ENCODE assay signal across 8 cellular contexts in genomic region chr12:22459872-22460490, GRCh38.
DNase-seq lines count a peak whose midpoint lies in the region; ATAC-seq, FAIRE-seq and TF ChIP-seq lines count a peak whose summit lies in the region.

No MANE protein-coding gene starts in this region.

- no peak for TF ChIP-seq POLR2A in A549 (IDR thresholded peaks at IDR 0.05; ENCODE audit: low read length)

- POLR2A ChIA-PET in A549 (lab: Yijun Ruan, JAX) (interaction anchor here (0.7 kb wide), 1 partner anchor 85 kb away, joined by 3 read pairs; the partner anchor contains the start of gene C2CD5), GM10248 (lab: Yijun Ruan, JAX) (no interaction called here)

- H3K9me3 Mint-ChIP-seq in activated T-helper 1 cell treated with anti-CD3 and anti-CD28 coated beads, Interleukin-12 subunit alpha, Interleukin-12 subunit beta, Interleukin-2, Interleukin-4 antibody, amounts not matched to agents 30 ng/mL and 10 ng/mL and 1 ng/mL, durations not matched to agents 14 hours and 24 hours and 36 hours: no peaks in the 10 kb centered on the region

- in situ Hi-C loops in T47D (cut with HindIII; ENCODE audit: low pct_unique_long_range_greater_than_20kb, low sequenced_read_pairs): no loop called here

- DNase-seq in A549 (ENCODE audit: low read depth in 1 of 2, low spot score in 1 of 2): peak; percentile 23 to 64
- DNase-seq in GM10248 (ENCODE audit: extremely low spot score): peak; percentile 17
- peak; percentile 33 for DNase-seq in NCI-H526 treated with DMSO at 0.1 percent for 48 hours (lab: John Stamatoyannopoulos, UW)
- peak; percentile 7 to 71 for DNase-seq in T47D (ENCODE audit: low read depth in 1 of 2, low spot score in 1 of 2)
- DNase-seq in kidney glomerular epithelial cell (lab: John Stamatoyannopoulos, UW): peak; percentile 20
- no peak for DNase-seq in aorta
- no peak for DNase-seq in activated T-helper 1 cell treated with anti-CD3 and anti-CD28 coated beads, Interleukin-12 subunit alpha, Interleukin-12 subunit beta, Interleukin-2, Interleukin-4 antibody, amounts not matched to agents 30 ng/mL and 10 ng/mL and 1 ng/mL, durations not matched to agents 14 hours and 24 hours and 36 hours (ENCODE audit: low spot score)

- ATAC-seq in A549 (peak; percentile 50 to 85; a peak in 4 of 6 replicates), HG02870 (IDR thresholded peaks at IDR 0.05; ENCODE audit: unreplicated experiment) (peak; percentile 65), aorta (ENCODE audit: low FRiP score) (peak; percentile 81)

- FAIRE-seq in A549 (lab: Jason Lieb, UNC): peak; percentile 70

- CTCF ChIA-PET in A549 (lab: Yijun Ruan, JAX) (interaction anchor here (0.5 to 4.4 kb wide), 13 partner anchors 8 to 761 kb away, joined by 3 to 21 read pairs (median 6); no protein-coding TSS in a partner anchor), GM10248 (lab: Yijun Ruan, JAX) (interaction anchor here (0.6 to 5.0 kb wide), 27 partner anchors 8 to 761 kb away, joined by 3 to 47 read pairs (median 4); partner anchors contain the start of gene C2CD5)

- peak; percentile 76 for TF ChIP-seq CTCF in A549 (IDR thresholded peaks at IDR 0.05)
- TF ChIP-seq CTCF in GM10248 (IDR thresholded peaks at IDR 0.05; ENCODE audit: control extremely low read depth, extremely low read depth, low read depth, missing control alignments): peak; percentile 56

- intact Hi-C loops in aorta (cut with DNase I): no loop called here
- intact Hi-C loops in activated T-helper 1 cell treated with anti-CD3 and anti-CD28 coated beads, Interleukin-12 subunit alpha, Interleukin-12 subunit beta, Interleukin-2, Interleukin-4 antibody, amounts not matched to agents 30 ng/mL and 10 ng/mL and 1 ng/mL, durations not matched to agents 14 hours and 24 hours and 36 hours (cut with micrococcal nuclease): loop anchor here (1.0 kb wide), 1 partner anchor 17 kb away; no protein-coding TSS in a partner anchor

- peaks cover 7% of the 10 kb centered on the region for H3K36me3 Mint-ChIP-seq in activated T-helper 1 cell treated with anti-CD3 and anti-CD28 coated beads, Interleukin-12 subunit alpha, Interleukin-12 subunit beta, Interleukin-2, Interleukin-4 antibody, amounts not matched to agents 30 ng/mL and 10 ng/mL and 1 ng/mL, durations not matched to agents 14 hours and 24 hours and 36 hours (ENCODE audit: low read depth)

- H3K27me3 Mint-ChIP-seq in activated T-helper 1 cell treated with anti-CD3 and anti-CD28 coated beads, Interleukin-12 subunit alpha, Interleukin-12 subunit beta, Interleukin-2, Interleukin-4 antibody, amounts not matched to agents 30 ng/mL and 10 ng/mL and 1 ng/mL, durations not matched to agents 14 hours and 24 hours and 36 hours (ENCODE audit: insufficient read depth): no peaks in the 10 kb centered on the region

- H3K27ac ChIP-seq in A549: no peak overlapping the region
- H3K27ac ChIP-seq in aorta (ENCODE audit: low read depth in 1 of 2, low read length in 2 of 2): no peak overlapping the region

- peak; percentile 41 to 42 for TF ChIP-seq RAD21 in A549 (conservative IDR thresholded peaks at IDR 0.05 in 1 of 2, IDR thresholded peaks at IDR 0.05 in 1 of 2)

- H3K4me3 ChIP-seq in A549: no peak overlapping the region
- H3K4me3 ChIP-seq in aorta (ENCODE audit: low read length in 2 of 2): no peak overlapping the region

- H3K27ac Mint-ChIP-seq in activated T-helper 1 cell treated with anti-CD3 and anti-CD28 coated beads, Interleukin-12 subunit alpha, Interleukin-12 subunit beta, Interleukin-2, Interleukin-4 antibody, amounts not matched to agents 30 ng/mL and 10 ng/mL and 1 ng/mL, durations not matched to agents 14 hours and 24 hours and 36 hours: no peak overlapping the region

- H3K4me3 Mint-ChIP-seq in activated T-helper 1 cell treated with anti-CD3 and anti-CD28 coated beads, Interleukin-12 subunit alpha, Interleukin-12 subunit beta, Interleukin-2, Interleukin-4 antibody, amounts not matched to agents 30 ng/mL and 10 ng/mL and 1 ng/mL, durations not matched to agents 14 hours and 24 hours and 36 hours: no peak overlapping the region

- no peak for TF ChIP-seq EP300 in A549 (IDR thresholded peaks at IDR 0.05)

- H3K4me1 Mint-ChIP-seq in activated T-helper 1 cell treated with anti-CD3 and anti-CD28 coated beads, Interleukin-12 subunit alpha, Interleukin-12 subunit beta, Interleukin-2, Interleukin-4 antibody, amounts not matched to agents 30 ng/mL and 10 ng/mL and 1 ng/mL, durations not matched to agents 14 hours and 24 hours and 36 hours (ENCODE audit: low read depth): no peaks in the 10 kb centered on the region

- H3K9me3 ChIP-seq in A549: no peaks in the 10 kb centered on the region
- H3K9me3 ChIP-seq in aorta (ENCODE audit: control insufficient read depth, low read length): no peaks in the 10 kb centered on the region

- no peaks in the 10 kb centered on the region for H3K27me3 ChIP-seq in aorta (ENCODE audit: control insufficient read depth in 1 of 2, insufficient read depth in 2 of 2, low read length in 1 of 2)

- H3K36me3 ChIP-seq in aorta (ENCODE audit: control insufficient read depth in 1 of 2, insufficient read depth in 2 of 2, low read length in 1 of 2): no peaks in the 10 kb centered on the region

- 11% methylated on average over 3 of the region's 3 CpGs for WGBS in A549 (ENCODE audit: missing lambda C conversion rate)
- WGBS in aorta, 2 donors: 15 to 18% methylated on average over 3 of the region's 3 CpGs

- no peaks in the 10 kb centered on the region for H3K4me1 ChIP-seq in A549
- H3K4me1 ChIP-seq in aorta (ENCODE audit: control insufficient read depth in 1 of 2, insufficient read depth in 2 of 2, low read length in 2 of 2): no peaks in the 10 kb centered on the region

- no peak overlapping the region for H3K4me2 ChIP-seq in A549

TF ChIP-seq in A549, 52 proteins besides CTCF, POLR2A, EP300 and RAD21:
- no peak for TF ChIP-seq HOXA7 (CRISPR knock-in tag; IDR thresholded peaks at IDR 0.05)
- TF ChIP-seq SMC3 (IDR thresholded peaks at IDR 0.05): peak; percentile 60

Comparison
In these comparisons a context has a peak if more than half of its experiments do, and no peak if none do; other contexts are left out.
1. DNase-seq: peak in A549 (2 of 2), GM10248 (single experiment), NCI-H526 treated with DMSO at 0.1 percent for 48 hours (single experiment), T47D (2 of 2) and kidney glomerular epithelial cell (single experiment); none in aorta (0 of 2) and activated T-helper 1 cell treated with anti-CD3 and anti-CD28 coated beads, Interleukin-12 subunit alpha, Interleukin-12 subunit beta, Interleukin-2, Interleukin-4 antibody, amounts not matched to agents 30 ng/mL and 10 ng/mL and 1 ng/mL, durations not matched to agents 14 hours and 24 hours and 36 hours (single experiment).
2. Peak in every context shown above with its lines, with median percentiles within 50 percentile points of each other: ATAC-seq.